ENCODE assay signal across 9 cellular contexts in the genomic region with DNA sequence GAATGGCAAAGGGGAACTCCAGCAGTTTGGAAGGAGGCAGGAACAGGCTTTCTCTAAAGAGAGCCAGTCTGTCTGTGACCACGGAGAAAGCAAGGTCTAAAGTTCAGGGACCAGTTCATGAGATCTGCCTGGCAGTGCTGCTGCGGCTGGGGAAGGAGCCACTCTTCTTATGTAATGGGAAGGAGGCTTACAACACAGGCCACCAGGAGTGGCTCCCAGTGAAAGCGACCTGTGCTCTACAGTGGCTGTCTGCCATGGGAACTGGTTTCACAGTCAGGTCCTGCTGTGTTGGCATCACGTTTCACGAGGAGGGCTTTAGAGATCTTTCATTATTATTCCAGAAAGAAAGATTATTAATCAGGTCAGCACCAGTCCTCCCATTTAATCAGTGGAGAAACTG.
A peak's percentile ranks its signal among the peaks of the same experiment; 100 is the strongest.
DNase-seq lines count a peak whose midpoint lies in the region; ATAC-seq lines count a peak whose summit lies in the region.
"Had no signal": no experiment of that assay in that cellular context is flagged by ENCODE, and none has a peak within 500 bp of the region (broad histone marks: within the 10 kb centered on the region; RNA-seq: fewer than 3 reads in every experiment).

No MANE protein-coding gene starts in this region.

- no peak for ATAC-seq in activated T-cell treated with anti-CD3 and anti-CD28 coated beads, Interleukin-2, amount 50 U/mL, for 72 hours (replicated peaks in 1 of 2)
- ATAC-seq in left lobe of liver: peak; percentile 67

- no peak overlapping the region for H3K4me3 Mint-ChIP-seq in activated T-cell treated with anti-CD3 and anti-CD28 coated beads, Interleukin-2, amount 50 U/mL, for 24 hours
- H3K4me3 Mint-ChIP-seq in activated T-cell treated with anti-CD3 and anti-CD28 coated beads, Interleukin-2, amount 50 U/mL, for 72 hours: no peak overlapping the region
- peak overlapping the region; percentile 51 for H3K4me3 Mint-ChIP-seq in activated T-helper 1 cell treated with anti-CD3 and anti-CD28 coated beads, Interleukin-12 subunit alpha, Interleukin-12 subunit beta, Interleukin-2, Interleukin-4 antibody, amounts not matched to agents 30 ng/mL and 10 ng/mL and 1 ng/mL, durations not matched to agents 14 hours and 24 hours and 36 hours
- H3K4me3 Mint-ChIP-seq: B cell had no signal

- peaks cover 5% of the 10 kb centered on the region for H3K27me3 Mint-ChIP-seq in activated T-cell treated with anti-CD3 and anti-CD28 coated beads, Interleukin-2, amount 50 U/mL, for 24 hours
- peaks cover 6% of the 10 kb centered on the region for H3K27me3 Mint-ChIP-seq in activated T-cell treated with anti-CD3 and anti-CD28 coated beads, Interleukin-2, amount 50 U/mL, for 72 hours (ENCODE audit: low read depth)
- no peaks in the 10 kb centered on the region for H3K27me3 Mint-ChIP-seq in activated T-helper 1 cell treated with anti-CD3 and anti-CD28 coated beads, Interleukin-12 subunit alpha, Interleukin-12 subunit beta, Interleukin-2, Interleukin-4 antibody, amounts not matched to agents 30 ng/mL and 10 ng/mL and 1 ng/mL, durations not matched to agents 14 hours and 24 hours and 36 hours (ENCODE audit: insufficient read depth)
- H3K27me3 Mint-ChIP-seq: B cell had no signal

- DNase-seq in activated T-cell treated with anti-CD3 and anti-CD28 coated beads, Interleukin-2, amount 50 U/mL, for 24 hours: no peak
- no peak for DNase-seq in activated T-cell treated with anti-CD3 and anti-CD28 coated beads, Interleukin-2, amount 50 U/mL, for 72 hours
- DNase-seq in activated T-helper 1 cell treated with anti-CD3 and anti-CD28 coated beads, Interleukin-12 subunit alpha, Interleukin-12 subunit beta, Interleukin-2, Interleukin-4 antibody, amounts not matched to agents 30 ng/mL and 10 ng/mL and 1 ng/mL, durations not matched to agents 14 hours and 24 hours and 36 hours (ENCODE audit: low spot score): no peak
- peak; percentile 94 for DNase-seq in left lobe of liver (ENCODE audit: low spot score)
- DNase-seq in ureter (ENCODE audit: low spot score): peak; percentile 71
- DNase-seq in GM19240 (ENCODE audit: insufficient read length, low spot score): no peak
- DNase-seq in NCI-H1436 (lab: John Stamatoyannopoulos, UW): no peak
- DNase-seq in NCI-H2029 (lab: John Stamatoyannopoulos, UW): no peak

- peak overlapping the region; percentile 68 for H3K27ac Mint-ChIP-seq in activated T-cell treated with anti-CD3 and anti-CD28 coated beads, Interleukin-2, amount 50 U/mL, for 24 hours
- H3K27ac Mint-ChIP-seq in activated T-cell treated with anti-CD3 and anti-CD28 coated beads, Interleukin-2, amount 50 U/mL, for 72 hours: no peak overlapping the region
- peak overlapping the region; percentile 87 for H3K27ac Mint-ChIP-seq in activated T-helper 1 cell treated with anti-CD3 and anti-CD28 coated beads, Interleukin-12 subunit alpha, Interleukin-12 subunit beta, Interleukin-2, Interleukin-4 antibody, amounts not matched to agents 30 ng/mL and 10 ng/mL and 1 ng/mL, durations not matched to agents 14 hours and 24 hours and 36 hours
- H3K27ac Mint-ChIP-seq: B cell had no signal

- no peaks in the 10 kb centered on the region for H3K9me3 Mint-ChIP-seq in activated T-cell treated with anti-CD3 and anti-CD28 coated beads, Interleukin-2, amount 50 U/mL, for 24 hours
- no peaks in the 10 kb centered on the region for H3K9me3 Mint-ChIP-seq in activated T-cell treated with anti-CD3 and anti-CD28 coated beads, Interleukin-2, amount 50 U/mL, for 72 hours
- H3K9me3 Mint-ChIP-seq in activated T-helper 1 cell treated with anti-CD3 and anti-CD28 coated beads, Interleukin-12 subunit alpha, Interleukin-12 subunit beta, Interleukin-2, Interleukin-4 antibody, amounts not matched to agents 30 ng/mL and 10 ng/mL and 1 ng/mL, durations not matched to agents 14 hours and 24 hours and 36 hours: no peaks in the 10 kb centered on the region

- H3K4me1 Mint-ChIP-seq in activated T-cell treated with anti-CD3 and anti-CD28 coated beads, Interleukin-2, amount 50 U/mL, for 24 hours (ENCODE audit: low read depth): peaks cover 55% of the 10 kb centered on the region
- H3K4me1 Mint-ChIP-seq in activated T-cell treated with anti-CD3 and anti-CD28 coated beads, Interleukin-2, amount 50 U/mL, for 72 hours (ENCODE audit: low read depth): peaks cover 57% of the 10 kb centered on the region
- H3K4me1 Mint-ChIP-seq in activated T-helper 1 cell treated with anti-CD3 and anti-CD28 coated beads, Interleukin-12 subunit alpha, Interleukin-12 subunit beta, Interleukin-2, Interleukin-4 antibody, amounts not matched to agents 30 ng/mL and 10 ng/mL and 1 ng/mL, durations not matched to agents 14 hours and 24 hours and 36 hours (ENCODE audit: low read depth): peaks cover 97% of the 10 kb centered on the region

- no peaks in the 10 kb centered on the region for H3K36me3 Mint-ChIP-seq in activated T-cell treated with anti-CD3 and anti-CD28 coated beads, Interleukin-2, amount 50 U/mL, for 24 hours (ENCODE audit: low read depth)
- H3K36me3 Mint-ChIP-seq in activated T-cell treated with anti-CD3 and anti-CD28 coated beads, Interleukin-2, amount 50 U/mL, for 72 hours (ENCODE audit: insufficient read depth in 2 of 2): no peaks in the 10 kb centered on the region
- peaks cover 8% of the 10 kb centered on the region for H3K36me3 Mint-ChIP-seq in activated T-helper 1 cell treated with anti-CD3 and anti-CD28 coated beads, Interleukin-12 subunit alpha, Interleukin-12 subunit beta, Interleukin-2, Interleukin-4 antibody, amounts not matched to agents 30 ng/mL and 10 ng/mL and 1 ng/mL, durations not matched to agents 14 hours and 24 hours and 36 hours (ENCODE audit: low read depth)

- intact Hi-C loops in activated T-helper 1 cell treated with anti-CD3 and anti-CD28 coated beads, Interleukin-12 subunit alpha, Interleukin-12 subunit beta, Interleukin-2, Interleukin-4 antibody, amounts not matched to agents 30 ng/mL and 10 ng/mL and 1 ng/mL, durations not matched to agents 14 hours and 24 hours and 36 hours (cut with micrococcal nuclease): loop anchor here (2.0 to 10.0 kb wide), 6 partner anchors 102 to 731 kb away; no protein-coding TSS in a partner anchor

Comparison
In these comparisons a context has a peak if more than half of its experiments do, and no peak if none do; other contexts are left out.
1. DNase-seq: peak in left lobe of liver (single experiment) and ureter (single experiment); none in activated T-cell treated with anti-CD3 and anti-CD28 coated beads, Interleukin-2, amount 50 U/mL, for 24 hours (single experiment), activated T-cell treated with anti-CD3 and anti-CD28 coated beads, Interleukin-2, amount 50 U/mL, for 72 hours (0 of 2), activated T-helper 1 cell treated with anti-CD3 and anti-CD28 coated beads, Interleukin-12 subunit alpha, Interleukin-12 subunit beta, Interleukin-2, Interleukin-4 antibody, amounts not matched to agents 30 ng/mL and 10 ng/mL and 1 ng/mL, durations not matched to agents 14 hours and 24 hours and 36 hours (single experiment), GM19240 (single experiment), NCI-H1436 (single experiment) and NCI-H2029 (single experiment).